In genomic region chr3:64621726-64622400, GRCh38 we compare ENCODE assay signal across 15 cellular contexts.
DNase-seq lines count a peak whose midpoint lies in the region; TF ChIP-seq lines count a peak whose summit lies in the region.
"Had no signal": no experiment of that assay in that cellular context is flagged by ENCODE, and none has a peak within 500 bp of the region (broad histone marks: within the 10 kb centered on the region; RNA-seq: fewer than 3 reads in every experiment).

No MANE protein-coding gene starts in this region.

- H3K36me3 ChIP-seq in GM23248 (ENCODE audit: low read depth): no peaks in the 10 kb centered on the region
- no peaks in the 10 kb centered on the region for H3K36me3 ChIP-seq in OCI-LY7 (ENCODE audit: insufficient read depth, low read length)
- H3K36me3 ChIP-seq: HAP-1 had no signal

- WGBS in GM23248 (ENCODE audit: low coverage in 1 of 2, low lambda C conversion rate in 2 of 2, missing lambda C conversion rate in 2 of 2), 2 experiments: 27 to 33% methylated on average over 8 of the region's 8 CpGs

- H3K4me3 ChIP-seq in GM23248 (no peak overlapping the region), astrocyte of the spinal cord (ENCODE audit: low read depth, low read length) (no peak overlapping the region), fibroblast of mammary gland (ENCODE audit: control insufficient read depth, low read depth, low read length) (no peak overlapping the region), OCI-LY7 (ENCODE audit: low read depth, low read length, poor library complexity, severe bottlenecking) (no peak overlapping the region)
- H3K4me3 ChIP-seq: A549, HAP-1 had no signal

- TF ChIP-seq CTCF in astrocyte of the spinal cord (IDR thresholded peaks at IDR 0.05; ENCODE audit: low read depth, low read length) (no peak), fibroblast of mammary gland (conservative IDR thresholded peaks at IDR 0.05; ENCODE audit: control insufficient read depth, insufficient read depth, low read depth, low read length) (no peak), OCI-LY7 (conservative IDR thresholded peaks at IDR 0.05; ENCODE audit: low read length) (no peak)

- CTCF ChIA-PET in OCI-LY7 (lab: Charles Lee; ENCODE audit: unreplicated experiment): no interaction called here

- no TSS peak for BruUV-seq in OCI-LY7 (replicated peaks; lab: Mats Ljungman, UMichigan)

- H3K4me1 ChIP-seq in GM23248 (ENCODE audit: insufficient read depth): no peaks in the 10 kb centered on the region
- no peaks in the 10 kb centered on the region for H3K4me1 ChIP-seq in OCI-LY7 (ENCODE audit: insufficient read depth, low read length, poor library complexity, severe bottlenecking)
- H3K4me1 ChIP-seq: A549, Caco-2 had no signal

- in situ Hi-C loops in GM23248 (cut with MboI) (no loop called here), astrocyte of the spinal cord (cut with HindIII; ENCODE audit: low sequenced_read_pairs) (no loop called here)

- intact Hi-C loops in OCI-LY7 (cut with micrococcal nuclease; ENCODE audit: unreplicated experiment): no loop called here

- no peaks in the 10 kb centered on the region for H3K79me2 ChIP-seq in GM23248 (ENCODE audit: insufficient read depth)
- H3K79me2 ChIP-seq in OCI-LY7 (ENCODE audit: insufficient read depth, low read depth, low read length): no peaks in the 10 kb centered on the region

- H3K9ac ChIP-seq in GM23248: no peak overlapping the region

- H4K20me1 ChIP-seq in GM23248 (ENCODE audit: insufficient read depth): no peaks in the 10 kb centered on the region
- no peaks in the 10 kb centered on the region for H4K20me1 ChIP-seq in OCI-LY7 (ENCODE audit: insufficient read depth, low read length)

- POLR2A ChIA-PET in OCI-LY7 (lab: Charles Lee): no interaction called here

- no peaks in the 10 kb centered on the region for H3F3A ChIP-seq in GM23248 (ENCODE audit: insufficient read depth)

- DNase-seq in AG08395 (ENCODE audit: low spot score): peak; percentile 10
- peak; percentile 33 for DNase-seq in GM23248
- peak; percentile 6 for DNase-seq in astrocyte of the spinal cord (ENCODE audit: low read depth, low spot score)
- peak; percentile 51 for DNase-seq in fibroblast of mammary gland (ENCODE audit: low read depth)
- no peak for DNase-seq in OCI-LY7 (ENCODE audit: low spot score)
- no peak for DNase-seq in activated gamma-delta T cell (lab: John Stamatoyannopoulos, UW)
- no peak for DNase-seq in activated CD4-positive, alpha-beta T cell treated with anti-CD3 and anti-CD28 coated beads, Interleukin-2, amount 50 U/mL, for 1 hour
- no peak for DNase-seq in superior temporal gyrus (ENCODE audit: extremely low spot score)
- DNase-seq: AML-193; Caco-2; CD4-positive, alpha-beta T cell had no signal

- no peak overlapping the region for H3K4me2 ChIP-seq in GM23248 (ENCODE audit: unreplicated experiment)
- H3K4me2 ChIP-seq in OCI-LY7 (ENCODE audit: low read length): no peak overlapping the region
- H3K4me2 ChIP-seq: A549 had no signal

- H3K27ac ChIP-seq in GM23248 (no peak overlapping the region), OCI-LY7 (ENCODE audit: low read depth, low read length, poor library complexity, severe bottlenecking) (no peak overlapping the region)
- H3K27ac ChIP-seq: 22Rv1, A549, C4-2B had no signal

- H2AFZ ChIP-seq in GM23248: no peak overlapping the region
- H2AFZ ChIP-seq in OCI-LY7 (ENCODE audit: low read length): no peak overlapping the region

- H3K9me3 ChIP-seq in GM23248 (ENCODE audit: low read depth): no peaks in the 10 kb centered on the region
- no peaks in the 10 kb centered on the region for H3K9me3 ChIP-seq in OCI-LY7 (ENCODE audit: low read length)
- H3K9me3 ChIP-seq: A549, Caco-2, HAP-1 had no signal

- no peaks in the 10 kb centered on the region for H3K27me3 ChIP-seq in GM23248 (replicated peaks; ENCODE audit: insufficient read depth)

- H3K9me2 ChIP-seq in GM23248 (ENCODE audit: insufficient read depth) (0 out of 2 replicates have a peak, but pooled peaks cover 10% of the 10 kb centered on the region), OCI-LY7 (ENCODE audit: insufficient read depth, low read length) (no peaks in the 10 kb centered on the region)

Comparison
In these comparisons a context has a peak if more than half of its experiments do, and no peak if none do; other contexts are left out.
1. DNase-seq: peak in AG08395 (single experiment), GM23248 (single experiment), astrocyte of the spinal cord (single experiment) and fibroblast of mammary gland (single experiment); none in OCI-LY7 (single experiment), activated gamma-delta T cell (single experiment), activated CD4-positive, alpha-beta T cell treated with anti-CD3 and anti-CD28 coated beads, Interleukin-2, amount 50 U/mL, for 1 hour (single experiment) and superior temporal gyrus (single experiment).